ENCODE assay signal across 1 cellular context in the genomic region with DNA sequence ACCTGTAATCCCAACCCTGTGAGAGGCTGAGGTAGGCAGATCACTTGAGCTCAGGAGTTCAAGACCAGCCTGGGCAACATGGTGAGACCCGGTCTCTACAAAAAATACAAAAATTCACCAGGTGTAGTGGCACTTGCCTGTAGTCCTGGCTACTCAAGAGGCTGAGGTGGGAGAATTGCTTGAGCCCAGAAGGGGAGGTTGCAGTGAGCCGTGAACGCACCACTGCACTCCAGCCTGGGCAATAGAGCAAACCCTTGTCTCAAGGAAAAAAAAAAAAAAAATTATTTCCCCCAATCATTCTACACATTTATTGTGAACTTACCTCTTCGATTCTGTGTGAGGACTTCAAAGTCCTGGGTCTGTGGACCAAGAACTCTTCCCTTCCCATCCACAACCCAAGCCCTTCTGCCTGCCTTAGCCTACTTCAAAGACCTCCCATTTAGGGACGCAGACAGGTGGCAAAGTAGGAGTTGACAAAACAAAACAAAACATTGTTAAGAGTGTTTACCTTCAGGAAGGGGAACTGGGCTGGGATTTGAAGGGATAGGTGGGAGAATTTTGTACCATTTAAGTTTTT.
TF ChIP-seq lines count a peak whose summit lies in the region.

No MANE protein-coding gene starts in this region.

TF ChIP-seq in HepG2, 621 proteins besides CTCF, POLR2A, EP300 and RAD21 (continued from another document and continues in another):
- TF ChIP-seq CBX5 (CRISPR knock-in tag; IDR thresholded peaks at IDR 0.05; ENCODE audit: borderline replicate concordance) = no peak
- TF ChIP-seq HMG20B (CRISPR knock-in tag; conservative IDR thresholded peaks at IDR 0.05) = no peak
- TF ChIP-seq, protein P1, sequence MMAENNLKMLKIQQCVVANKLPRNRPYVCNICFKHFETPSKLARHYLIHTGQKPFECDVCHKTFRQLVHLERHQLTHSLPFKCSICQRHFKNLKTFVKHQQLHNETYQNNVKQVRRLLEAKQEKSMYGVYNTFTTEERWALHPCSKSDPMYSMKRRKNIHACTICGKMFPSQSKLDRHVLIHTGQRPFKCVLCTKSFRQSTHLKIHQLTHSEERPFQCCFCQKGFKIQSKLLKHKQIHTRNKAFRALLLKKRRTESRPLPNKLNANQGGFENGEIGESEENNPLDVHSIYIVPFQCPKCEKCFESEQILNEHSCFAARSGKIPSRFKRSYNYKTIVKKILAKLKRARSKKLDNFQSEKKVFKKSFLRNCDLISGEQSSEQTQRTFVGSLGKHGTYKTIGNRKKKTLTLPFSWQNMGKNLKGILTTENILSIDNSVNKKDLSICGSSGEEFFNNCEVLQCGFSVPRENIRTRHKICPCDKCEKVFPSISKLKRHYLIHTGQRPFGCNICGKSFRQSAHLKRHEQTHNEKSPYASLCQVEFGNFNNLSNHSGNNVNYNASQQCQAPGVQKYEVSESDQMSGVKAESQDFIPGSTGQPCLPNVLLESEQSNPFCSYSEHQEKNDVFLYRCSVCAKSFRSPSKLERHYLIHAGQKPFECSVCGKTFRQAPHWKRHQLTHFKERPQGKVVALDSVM (CRISPR knock-in tag; IDR thresholded peaks at IDR 0.05) = no peak
- TF ChIP-seq ZNF816 (CRISPR knock-in tag; IDR thresholded peaks at IDR 0.05; ENCODE audit: borderline replicate concordance) = 0 out of 2 replicates have a peak, but pooled peaks have one; percentile 34
- TF ChIP-seq ZFP82 (CRISPR knock-in tag; IDR thresholded peaks at IDR 0.05; ENCODE audit: borderline replicate concordance) = 0 out of 2 replicates have a peak, but pooled peaks have one; percentile 60
- TF ChIP-seq ZFP90 (CRISPR knock-in tag; IDR thresholded peaks at IDR 0.05; ENCODE audit: borderline replicate concordance) = no peak
- TF ChIP-seq MEIS2 (CRISPR knock-in tag; IDR thresholded peaks at IDR 0.05) = 0 out of 2 replicates have a peak, but pooled peaks have one; percentile 11
- 0 out of 2 replicates have a peak, but pooled peaks have one; percentile 9 for TF ChIP-seq ZNF746 (CRISPR knock-in tag; IDR thresholded peaks at IDR 0.05)
- TF ChIP-seq ZNF619 (CRISPR knock-in tag; IDR thresholded peaks at IDR 0.05) = no peak
- TF ChIP-seq, protein P2, sequence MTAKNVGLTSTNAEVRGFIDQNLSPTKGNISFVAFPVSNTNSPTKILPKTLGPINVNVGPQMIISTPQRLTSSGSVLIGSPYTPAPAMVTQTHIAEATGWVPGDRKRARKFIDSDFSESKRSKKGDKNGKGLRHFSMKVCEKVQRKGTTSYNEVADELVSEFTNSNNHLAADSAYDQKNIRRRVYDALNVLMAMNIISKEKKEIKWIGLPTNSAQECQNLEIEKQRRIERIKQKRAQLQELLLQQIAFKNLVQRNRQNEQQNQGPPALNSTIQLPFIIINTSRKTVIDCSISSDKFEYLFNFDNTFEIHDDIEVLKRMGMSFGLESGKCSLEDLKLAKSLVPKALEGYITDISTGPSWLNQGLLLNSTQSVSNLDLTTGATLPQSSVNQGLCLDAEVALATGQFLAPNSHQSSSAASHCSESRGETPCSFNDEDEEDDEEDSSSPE (CRISPR knock-in tag; IDR thresholded peaks at IDR 0.05) = no peak
- no peak for TF ChIP-seq ZFAT (CRISPR knock-in tag; conservative IDR thresholded peaks at IDR 0.05)
- no peak for TF ChIP-seq NFE2L1 (CRISPR knock-in tag; IDR thresholded peaks at IDR 0.05; ENCODE audit: borderline replicate concordance)
- TF ChIP-seq ZFP36 (IDR thresholded peaks at IDR 0.05; ENCODE audit: borderline replicate concordance, low read depth, low read length, partially characterized antibody) = no peak
- TF ChIP-seq ZNF501 (CRISPR knock-in tag; IDR thresholded peaks at IDR 0.05) = peak; percentile 78; the same call in 1 of the 2 replicates
- TF ChIP-seq SNAI1 (CRISPR knock-in tag; IDR thresholded peaks at IDR 0.05; ENCODE audit: borderline replicate concordance) = no peak
- TF ChIP-seq NFE2 (CRISPR knock-in tag; IDR thresholded peaks at IDR 0.05) = no peak
- TF ChIP-seq TCF7 (IDR thresholded peaks at IDR 0.05; ENCODE audit: low read depth) = no peak
- TF ChIP-seq ARNT2 (CRISPR knock-in tag; IDR thresholded peaks at IDR 0.05; ENCODE audit: low read depth) = no peak
- TF ChIP-seq ZNF615 (CRISPR knock-in tag; IDR thresholded peaks at IDR 0.05; ENCODE audit: borderline replicate concordance) = no peak
- TF ChIP-seq, protein P3, sequence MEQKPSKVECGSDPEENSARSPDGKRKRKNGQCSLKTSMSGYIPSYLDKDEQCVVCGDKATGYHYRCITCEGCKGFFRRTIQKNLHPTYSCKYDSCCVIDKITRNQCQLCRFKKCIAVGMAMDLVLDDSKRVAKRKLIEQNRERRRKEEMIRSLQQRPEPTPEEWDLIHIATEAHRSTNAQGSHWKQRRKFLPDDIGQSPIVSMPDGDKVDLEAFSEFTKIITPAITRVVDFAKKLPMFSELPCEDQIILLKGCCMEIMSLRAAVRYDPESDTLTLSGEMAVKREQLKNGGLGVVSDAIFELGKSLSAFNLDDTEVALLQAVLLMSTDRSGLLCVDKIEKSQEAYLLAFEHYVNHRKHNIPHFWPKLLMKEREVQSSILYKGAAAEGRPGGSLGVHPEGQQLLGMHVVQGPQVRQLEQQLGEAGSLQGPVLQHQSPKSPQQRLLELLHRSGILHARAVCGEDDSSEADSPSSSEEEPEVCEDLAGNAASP (CRISPR knock-in tag; IDR thresholded peaks at IDR 0.05; ENCODE audit: borderline replicate concordance) = no peak
- no peak for TF ChIP-seq MTF1 (CRISPR knock-in tag; IDR thresholded peaks at IDR 0.05)
- TF ChIP-seq, protein P4, sequence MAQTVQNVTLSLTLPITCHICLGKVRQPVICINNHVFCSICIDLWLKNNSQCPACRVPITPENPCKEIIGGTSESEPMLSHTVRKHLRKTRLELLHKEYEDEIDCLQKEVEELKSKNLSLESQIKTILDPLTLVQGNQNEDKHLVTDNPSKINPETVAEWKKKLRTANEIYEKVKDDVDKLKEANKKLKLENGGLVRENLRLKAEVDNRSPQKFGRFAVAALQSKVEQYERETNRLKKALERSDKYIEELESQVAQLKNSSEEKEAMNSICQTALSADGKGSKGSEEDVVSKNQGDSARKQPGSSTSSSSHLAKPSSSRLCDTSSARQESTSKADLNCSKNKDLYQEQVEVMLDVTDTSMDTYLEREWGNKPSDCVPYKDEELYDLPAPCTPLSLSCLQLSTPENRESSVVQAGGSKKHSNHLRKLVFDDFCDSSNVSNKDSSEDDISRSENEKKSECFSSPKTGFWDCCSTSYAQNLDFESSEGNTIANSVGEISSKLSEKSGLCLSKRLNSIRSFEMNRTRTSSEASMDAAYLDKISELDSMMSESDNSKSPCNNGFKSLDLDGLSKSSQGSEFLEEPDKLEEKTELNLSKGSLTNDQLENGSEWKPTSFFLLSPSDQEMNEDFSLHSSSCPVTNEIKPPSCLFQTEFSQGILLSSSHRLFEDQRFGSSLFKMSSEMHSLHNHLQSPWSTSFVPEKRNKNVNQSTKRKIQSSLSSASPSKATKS (CRISPR knock-in tag; IDR thresholded peaks at IDR 0.05) = peak; percentile 20; the same call in 1 of the 2 replicates
- no peak for TF ChIP-seq ZKSCAN8 (CRISPR knock-in tag; IDR thresholded peaks at IDR 0.05; ENCODE audit: borderline replicate concordance)
- no peak for TF ChIP-seq SRSF4 (IDR thresholded peaks at IDR 0.05; ENCODE audit: low read depth, low read length, poor library complexity, severe bottlenecking)
- no peak for TF ChIP-seq ZFP37 (CRISPR knock-in tag; IDR thresholded peaks at IDR 0.05; ENCODE audit: borderline replicate concordance)
- TF ChIP-seq, protein P5, sequence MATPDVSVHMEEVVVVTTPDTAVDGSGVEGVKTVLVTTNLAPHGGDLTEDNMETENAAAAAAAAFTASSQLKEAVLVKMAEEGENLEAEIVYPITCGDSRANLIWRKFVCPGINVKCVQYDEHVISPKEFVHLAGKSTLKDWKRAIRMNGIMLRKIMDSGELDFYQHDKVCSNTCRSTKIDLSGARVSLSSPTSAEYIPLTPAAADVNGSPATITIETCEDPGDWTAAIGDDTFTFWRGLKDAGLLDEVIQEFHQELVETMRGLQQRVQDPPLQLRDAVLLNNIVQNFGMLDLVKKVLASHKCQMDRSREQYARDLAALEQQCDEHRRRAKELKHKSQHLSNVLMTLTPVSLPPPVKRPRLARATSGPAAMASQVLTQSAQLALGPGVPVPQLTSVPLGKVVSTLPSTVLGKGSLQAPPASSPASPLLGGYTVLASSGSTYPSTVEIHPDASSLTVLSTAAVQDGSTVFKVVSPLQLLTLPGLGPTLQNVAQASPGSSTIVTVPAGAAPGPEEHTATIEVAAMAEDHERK (CRISPR knock-in tag; IDR thresholded peaks at IDR 0.05; ENCODE audit: low read depth) = no peak
- no peak for TF ChIP-seq CHCHD3 (CRISPR knock-in tag; IDR thresholded peaks at IDR 0.05)
- TF ChIP-seq ZNF224 (CRISPR knock-in tag; IDR thresholded peaks at IDR 0.05) = no peak
- no peak for TF ChIP-seq ZNF230 (CRISPR knock-in tag; IDR thresholded peaks at IDR 0.05)
- TF ChIP-seq ZNF225 (CRISPR knock-in tag; IDR thresholded peaks at IDR 0.05) = no peak
- no peak for TF ChIP-seq ZSCAN21 (CRISPR knock-in tag; IDR thresholded peaks at IDR 0.05; ENCODE audit: borderline replicate concordance)
- no peak for TF ChIP-seq SRSF1 (optimal IDR thresholded peaks at IDR 0.05; ENCODE audit: low read depth, low read length)
- no peak for TF ChIP-seq TOE1 (CRISPR knock-in tag; IDR thresholded peaks at IDR 0.05)
- no peak for TF ChIP-seq AHR (CRISPR knock-in tag; IDR thresholded peaks at IDR 0.05)
- TF ChIP-seq GABPB1 (CRISPR knock-in tag; IDR thresholded peaks at IDR 0.05) = no peak
- TF ChIP-seq ZNF629 (CRISPR knock-in tag; conservative IDR thresholded peaks at IDR 0.05) = no peak
- TF ChIP-seq CHD2 (IDR thresholded peaks at IDR 0.05; ENCODE audit: low read depth, low read length) = no peak
- TF ChIP-seq, protein P6, sequence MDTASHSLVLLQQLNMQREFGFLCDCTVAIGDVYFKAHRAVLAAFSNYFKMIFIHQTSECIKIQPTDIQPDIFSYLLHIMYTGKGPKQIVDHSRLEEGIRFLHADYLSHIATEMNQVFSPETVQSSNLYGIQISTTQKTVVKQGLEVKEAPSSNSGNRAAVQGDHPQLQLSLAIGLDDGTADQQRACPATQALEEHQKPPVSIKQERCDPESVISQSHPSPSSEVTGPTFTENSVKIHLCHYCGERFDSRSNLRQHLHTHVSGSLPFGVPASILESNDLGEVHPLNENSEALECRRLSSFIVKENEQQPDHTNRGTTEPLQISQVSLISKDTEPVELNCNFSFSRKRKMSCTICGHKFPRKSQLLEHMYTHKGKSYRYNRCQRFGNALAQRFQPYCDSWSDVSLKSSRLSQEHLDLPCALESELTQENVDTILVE (CRISPR knock-in tag; IDR thresholded peaks at IDR 0.05) = peak; percentile 9; the same call in 1 of the 2 replicates
- no peak for TF ChIP-seq ZNF207 (IDR thresholded peaks at IDR 0.05; ENCODE audit: borderline replicate concordance)
- TF ChIP-seq, protein P7, sequence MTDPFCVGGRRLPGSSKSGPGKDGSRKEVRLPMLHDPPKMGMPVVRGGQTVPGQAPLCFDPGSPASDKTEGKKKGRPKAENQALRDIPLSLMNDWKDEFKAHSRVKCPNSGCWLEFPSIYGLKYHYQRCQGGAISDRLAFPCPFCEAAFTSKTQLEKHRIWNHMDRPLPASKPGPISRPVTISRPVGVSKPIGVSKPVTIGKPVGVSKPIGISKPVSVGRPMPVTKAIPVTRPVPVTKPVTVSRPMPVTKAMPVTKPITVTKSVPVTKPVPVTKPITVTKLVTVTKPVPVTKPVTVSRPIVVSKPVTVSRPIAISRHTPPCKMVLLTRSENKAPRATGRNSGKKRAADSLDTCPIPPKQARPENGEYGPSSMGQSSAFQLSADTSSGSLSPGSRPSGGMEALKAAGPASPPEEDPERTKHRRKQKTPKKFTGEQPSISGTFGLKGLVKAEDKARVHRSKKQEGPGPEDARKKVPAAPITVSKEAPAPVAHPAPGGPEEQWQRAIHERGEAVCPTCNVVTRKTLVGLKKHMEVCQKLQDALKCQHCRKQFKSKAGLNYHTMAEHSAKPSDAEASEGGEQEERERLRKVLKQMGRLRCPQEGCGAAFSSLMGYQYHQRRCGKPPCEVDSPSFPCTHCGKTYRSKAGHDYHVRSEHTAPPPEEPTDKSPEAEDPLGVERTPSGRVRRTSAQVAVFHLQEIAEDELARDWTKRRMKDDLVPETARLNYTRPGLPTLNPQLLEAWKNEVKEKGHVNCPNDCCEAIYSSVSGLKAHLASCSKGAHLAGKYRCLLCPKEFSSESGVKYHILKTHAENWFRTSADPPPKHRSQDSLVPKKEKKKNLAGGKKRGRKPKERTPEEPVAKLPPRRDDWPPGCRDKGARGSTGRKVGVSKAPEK (CRISPR knock-in tag; IDR thresholded peaks at IDR 0.05; ENCODE audit: borderline replicate concordance) = no peak
- TF ChIP-seq MTA1 (CRISPR knock-in tag; IDR thresholded peaks at IDR 0.05; ENCODE audit: borderline replicate concordance) = no peak
- TF ChIP-seq ZNF569 (CRISPR knock-in tag; IDR thresholded peaks at IDR 0.05; ENCODE audit: borderline replicate concordance) = no peak
- TF ChIP-seq, protein P8, sequence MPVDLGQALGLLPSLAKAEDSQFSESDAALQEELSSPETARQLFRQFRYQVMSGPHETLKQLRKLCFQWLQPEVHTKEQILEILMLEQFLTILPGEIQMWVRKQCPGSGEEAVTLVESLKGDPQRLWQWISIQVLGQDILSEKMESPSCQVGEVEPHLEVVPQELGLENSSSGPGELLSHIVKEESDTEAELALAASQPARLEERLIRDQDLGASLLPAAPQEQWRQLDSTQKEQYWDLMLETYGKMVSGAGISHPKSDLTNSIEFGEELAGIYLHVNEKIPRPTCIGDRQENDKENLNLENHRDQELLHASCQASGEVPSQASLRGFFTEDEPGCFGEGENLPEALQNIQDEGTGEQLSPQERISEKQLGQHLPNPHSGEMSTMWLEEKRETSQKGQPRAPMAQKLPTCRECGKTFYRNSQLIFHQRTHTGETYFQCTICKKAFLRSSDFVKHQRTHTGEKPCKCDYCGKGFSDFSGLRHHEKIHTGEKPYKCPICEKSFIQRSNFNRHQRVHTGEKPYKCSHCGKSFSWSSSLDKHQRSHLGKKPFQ (CRISPR knock-in tag; IDR thresholded peaks at IDR 0.05; ENCODE audit: insufficient replicate concordance) = no peak
- TF ChIP-seq SETDB1 (CRISPR knock-in tag; IDR thresholded peaks at IDR 0.05; ENCODE audit: borderline replicate concordance) = no peak
- TF ChIP-seq, protein P9, sequence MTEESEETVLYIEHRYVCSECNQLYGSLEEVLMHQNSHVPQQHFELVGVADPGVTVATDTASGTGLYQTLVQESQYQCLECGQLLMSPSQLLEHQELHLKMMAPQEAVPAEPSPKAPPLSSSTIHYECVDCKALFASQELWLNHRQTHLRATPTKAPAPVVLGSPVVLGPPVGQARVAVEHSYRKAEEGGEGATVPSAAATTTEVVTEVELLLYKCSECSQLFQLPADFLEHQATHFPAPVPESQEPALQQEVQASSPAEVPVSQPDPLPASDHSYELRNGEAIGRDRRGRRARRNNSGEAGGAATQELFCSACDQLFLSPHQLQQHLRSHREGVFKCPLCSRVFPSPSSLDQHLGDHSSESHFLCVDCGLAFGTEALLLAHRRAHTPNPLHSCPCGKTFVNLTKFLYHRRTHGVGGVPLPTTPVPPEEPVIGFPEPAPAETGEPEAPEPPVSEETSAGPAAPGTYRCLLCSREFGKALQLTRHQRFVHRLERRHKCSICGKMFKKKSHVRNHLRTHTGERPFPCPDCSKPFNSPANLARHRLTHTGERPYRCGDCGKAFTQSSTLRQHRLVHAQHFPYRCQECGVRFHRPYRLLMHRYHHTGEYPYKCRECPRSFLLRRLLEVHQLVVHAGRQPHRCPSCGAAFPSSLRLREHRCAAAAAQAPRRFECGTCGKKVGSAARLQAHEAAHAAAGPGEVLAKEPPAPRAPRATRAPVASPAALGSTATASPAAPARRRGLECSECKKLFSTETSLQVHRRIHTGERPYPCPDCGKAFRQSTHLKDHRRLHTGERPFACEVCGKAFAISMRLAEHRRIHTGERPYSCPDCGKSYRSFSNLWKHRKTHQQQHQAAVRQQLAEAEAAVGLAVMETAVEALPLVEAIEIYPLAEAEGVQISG (CRISPR knock-in tag; IDR thresholded peaks at IDR 0.05) = no peak; the same call in 1 of the 2 replicates
- peak; percentile 3; the same call in 1 of the 2 replicates for TF ChIP-seq TBX2 (CRISPR knock-in tag; IDR thresholded peaks at IDR 0.05; ENCODE audit: borderline replicate concordance)
- no peak for TF ChIP-seq HOXA9 (CRISPR knock-in tag; IDR thresholded peaks at IDR 0.05; ENCODE audit: borderline replicate concordance)
